Comparison of ENCODE assay signal across 19 cellular contexts in genomic region chr11:44326615-44327475, GRCh38. TPM values are rescaled to one million over a fixed set of nuclear protein-coding genes. Genes with fewer than 3 reads are reported as not detected.
DNase-seq lines count a peak whose midpoint lies in the region; ATAC-seq and TF ChIP-seq lines count a peak whose summit lies in the region.
"Had no signal": no experiment of that assay in that cellular context is flagged by ENCODE, and none has a peak within 500 bp of the region (broad histone marks: within the 10 kb centered on the region; RNA-seq: fewer than 3 reads in every experiment).

No MANE protein-coding gene starts in this region.

- intact Hi-C loops in Caco-2 (cut with micrococcal nuclease; ENCODE audit: unreplicated experiment) (loop anchor here (1.0 kb wide), 2 partner anchors 194 to 231 kb away; no protein-coding TSS in a partner anchor), lower lobe of right lung (cut with DNase I) (no loop called here)

- no peak overlapping the region for H3K27ac Mint-ChIP-seq in Caco-2 (ENCODE audit: unreplicated experiment)
- H3K27ac Mint-ChIP-seq: activated CD4-positive, alpha-beta memory T cell treated with anti-CD3 and anti-CD28 coated beads for 36 hours; activated T-cell treated with anti-CD3 and anti-CD28 coated beads, Interleukin-2, amount 50 U/mL, for 72 hours; nephron progenitor cell had no signal

- H3K27me3 Mint-ChIP-seq in Caco-2 (ENCODE audit: insufficient read depth, unreplicated experiment), result peaks cover 3% of the 10 kb centered on the region

- no peaks in the 10 kb centered on the region for H3K36me3 Mint-ChIP-seq in Caco-2 (ENCODE audit: insufficient read depth, unreplicated experiment)
- H3K36me3 Mint-ChIP-seq: activated CD4-positive, alpha-beta memory T cell treated with anti-CD3 and anti-CD28 coated beads for 36 hours had no signal

- POLR2A ChIA-PET in Caco-2 (lab: Charles Lee), result no interaction called here

- no peaks in the 10 kb centered on the region for H3K36me3 ChIP-seq in Caco-2 (ENCODE audit: control insufficient read depth, insufficient read depth, low read length)
- H3K36me3 ChIP-seq in H7 (replicated peaks; ENCODE audit: control insufficient read depth, insufficient read depth, low read length), result no peaks in the 10 kb centered on the region
- no peaks in the 10 kb centered on the region for H3K36me3 ChIP-seq in lower lobe of right lung
- H3K36me3 ChIP-seq: right atrium auricular region, transverse colon had no signal

- TF ChIP-seq CTCF in Caco-2 (IDR thresholded peaks at IDR 0.05; ENCODE audit: insufficient read depth in 1 of 2, low read depth in 1 of 2, low read length in 1 of 2, severe bottlenecking in 1 of 2, unreplicated experiment in 1 of 2), result peak in 1 of 2 experiments; percentile 45
- no peak for TF ChIP-seq CTCF in lower lobe of right lung (IDR thresholded peaks at IDR 0.05)

- H3K27ac ChIP-seq in lower lobe of right lung, result no peak overlapping the region
- H3K27ac ChIP-seq: right atrium auricular region, transverse colon had no signal

- no peak overlapping the region for H3K4me3 Mint-ChIP-seq in Caco-2 (ENCODE audit: unreplicated experiment)
- H3K4me3 Mint-ChIP-seq: activated CD4-positive, alpha-beta memory T cell treated with anti-CD3 and anti-CD28 coated beads for 36 hours; activated T-cell treated with anti-CD3 and anti-CD28 coated beads, Interleukin-2, amount 50 U/mL, for 72 hours had no signal

- H3K4me3 ChIP-seq in Caco-2 (ENCODE audit: low read depth, low read length) (no peak overlapping the region), H7 (ENCODE audit: insufficient read depth, low read depth, low read length) (no peak overlapping the region), lower lobe of right lung (no peak overlapping the region)
- H3K4me3 ChIP-seq: lung, right atrium auricular region, transverse colon had no signal

- BruUV-seq in Caco-2 (replicated peaks; lab: Mats Ljungman, UMichigan), result no TSS peak

- CTCF ChIA-PET in Caco-2 (lab: Charles Lee), result interaction anchor here (0.6 to 3.2 kb wide), 10 partner anchors 12 to 232 kb away, joined by 3 to 37 read pairs (median 3); no protein-coding TSS in a partner anchor

- H3K27me3 ChIP-seq in Caco-2 (replicated peaks; ENCODE audit: control insufficient read depth, insufficient read depth, low read length), result no peaks in the 10 kb centered on the region
- H3K27me3 ChIP-seq in H7 (ENCODE audit: control insufficient read depth, insufficient read depth, low read length), result peaks cover 72% of the 10 kb centered on the region
- peaks cover 87% of the 10 kb centered on the region for H3K27me3 ChIP-seq in lower lobe of right lung (ENCODE audit: low read depth)
- H3K27me3 ChIP-seq: right atrium auricular region had no signal

- H3K4me1 Mint-ChIP-seq in Caco-2 (ENCODE audit: low read depth, unreplicated experiment), result peaks cover 8% of the 10 kb centered on the region

- H3K9me3 ChIP-seq in Caco-2, result no peaks in the 10 kb centered on the region
- no peaks in the 10 kb centered on the region for H3K9me3 ChIP-seq in lower lobe of right lung
- H3K9me3 ChIP-seq: right atrium auricular region, transverse colon had no signal

- ATAC-seq in SK-N-SH treated with all-trans-retinoic acid at 6 μM for 48 hours (peak; percentile 50; the same call in 1 of the 3 replicates), lower lobe of right lung (peak; percentile 7 to 46), GM18498 (IDR thresholded peaks at IDR 0.05; ENCODE audit: unreplicated experiment) (no peak), GM19467 (IDR thresholded peaks at IDR 0.05; ENCODE audit: unreplicated experiment) (no peak)
- ATAC-seq: activated T-cell treated with anti-CD3 and anti-CD28 coated beads, Interleukin-2, amount 50 U/mL, for 72 hours had no signal

- DNase-seq in Caco-2 (peak; percentile 35 to 47), H7 (peak; percentile 58), lower lobe of right lung (no peak), NCI-H82 treated with DMSO at 0.1 percent for 48 hours (lab: John Stamatoyannopoulos, UW; ENCODE audit: unreplicated experiment) (no peak)
- DNase-seq: activated CD4-positive, alpha-beta memory T cell treated with anti-CD3 and anti-CD28 coated beads for 36 hours; activated T-cell treated with anti-CD3 and anti-CD28 coated beads, Interleukin-2, amount 50 U/mL, for 72 hours; NCI-H187 treated with DMSO at 0.1 percent for 48 hours; nephron progenitor cell; SHP77; stimulated activated CD4-positive, alpha-beta T cell treated with anti-CD3 and anti-CD28 coated beads, Interleukin-2, amount 100 ng/mL, for 48 hours; T1000; transverse colon had no signal

- no peaks in the 10 kb centered on the region for H3K9me3 Mint-ChIP-seq in Caco-2 (ENCODE audit: unreplicated experiment)
- H3K9me3 Mint-ChIP-seq: activated CD4-positive, alpha-beta memory T cell treated with anti-CD3 and anti-CD28 coated beads for 36 hours; activated T-cell treated with anti-CD3 and anti-CD28 coated beads, Interleukin-2, amount 50 U/mL, for 72 hours; nephron progenitor cell had no signal

- 0 out of 2 replicates have a peak, but pooled peaks cover 5% of the 10 kb centered on the region for H3K4me1 ChIP-seq in Caco-2
- no peaks in the 10 kb centered on the region for H3K4me1 ChIP-seq in lower lobe of right lung
- H3K4me1 ChIP-seq: transverse colon had no signal

TF ChIP-seq in SK-N-SH treated with all-trans-retinoic acid at 6 μM for 48 hours, 23 proteins besides CTCF, POLR2A, EP300 and RAD21:
- TF ChIP-seq TCF4 (CRISPR knock-in tag; IDR thresholded peaks at IDR 0.05; ENCODE audit: borderline replicate concordance), result no peak

RNA-seq across cellular contexts. Expression of gene ALX4, which starts 16.9 kb away (rescaled TPM):
- total RNA-seq in Caco-2 (2022) (0.05 TPM in 1 of 2 replicates, not detected in the other), lower lobe of right lung (not detected)
- not detected in 2 replicates for total RNA-seq in H7 (2014; rRNA removed; shearing (Covaris generic))
- total RNA-seq: activated CD4-positive, alpha-beta memory T cell treated with anti-CD3 and anti-CD28 coated beads for 36 hours; activated T-cell treated with anti-CD3 and anti-CD28 coated beads, Interleukin-2, amount 50 U/mL, for 72 hours; dermis blood vessel endothelial cell; fibroblast of lung; transverse colon had no signal

Comparison
In these comparisons a context has a peak if more than half of its experiments do, and no peak if none do; other contexts are left out.
1. DNase-seq: peak in Caco-2 (2 of 2) and H7 (single experiment); none in lower lobe of right lung (single experiment) and NCI-H82 treated with DMSO at 0.1 percent for 48 hours (single experiment).
2. ATAC-seq: peak in SK-N-SH treated with all-trans-retinoic acid at 6 μM for 48 hours (single experiment) and lower lobe of right lung (2 of 2); none in GM18498 (single experiment) and GM19467 (single experiment).